In genomic region chr2:216242365-216242764, GRCh38 we compare ENCODE assay signal across 19 cellular contexts.
DNase-seq lines count a peak whose midpoint lies in the region.
"Had no signal": no experiment of that assay in that cellular context is flagged by ENCODE, and none has a peak within 500 bp of the region (broad histone marks: within the 10 kb centered on the region; RNA-seq: fewer than 3 reads in every experiment).

No MANE protein-coding gene starts in this region.

- H3K9ac ChIP-seq in HUES48 (ENCODE audit: low read depth, low read length) = no peak overlapping the region

- H3K27ac ChIP-seq in HUES48 (ENCODE audit: low read depth, low read length) = peak overlapping the region; percentile 57
- H3K27ac ChIP-seq: C4-2B, coronary artery, right lobe of liver, SJCRH30 had no signal

- DNase-seq in D341Med (ENCODE audit: low spot score) = peak; percentile 53
- peak; percentile 86 for DNase-seq in NCI-H69 (lab: John Stamatoyannopoulos, UW)
- peak; percentile 34 for DNase-seq in left kidney (ENCODE audit: low read depth, low spot score)
- no peak for DNase-seq in HuH-7 (ENCODE audit: low spot score)
- DNase-seq in SW480 (ENCODE audit: low spot score) = no peak
- DNase-seq in stimulated activated CD8-positive, alpha-beta memory T cell treated with anti-CD3 and anti-CD28 coated beads, Interleukin-4, amount 100 ng/mL, for 48 hours = no peak
- DNase-seq in AG08395 (ENCODE audit: low spot score) = no peak
- DNase-seq: activated CD8-positive, alpha-beta T cell treated with anti-CD3 and anti-CD28 coated beads for 36 hours; activated effector memory CD4-positive, alpha-beta T cell treated with Interleukin-2 at 50 U/mL for 16 hours; IMR-90; naive thymus-derived CD8-positive, alpha-beta T cell; SJCRH30; stimulated activated CD4-positive, alpha-beta T cell treated with anti-CD3 and anti-CD28 coated beads, Interleukin-4, amount 100 ng/mL, for 1 hour; trophoblast cell had no signal

- no peaks in the 10 kb centered on the region for H3K36me3 ChIP-seq in HUES48 (ENCODE audit: control insufficient read depth, insufficient read depth, low read length)
- H3K36me3 ChIP-seq: right lobe of liver, SJCRH30 had no signal

- H3K4me1 ChIP-seq in HUES48 (ENCODE audit: control insufficient read depth, insufficient read depth, low read length) = peaks cover 12% of the 10 kb centered on the region
- H3K4me1 ChIP-seq: right lobe of liver, SJCRH30 had no signal

- no peaks in the 10 kb centered on the region for H3K9me3 ChIP-seq in HUES48 (ENCODE audit: control insufficient read depth, insufficient read depth, low read length)
- H3K9me3 ChIP-seq: right lobe of liver had no signal

- H3K4me3 ChIP-seq in HUES48 (ENCODE audit: low read depth, low read length) = no peak overlapping the region
- H3K4me3 ChIP-seq: coronary artery, lung, right lobe of liver, SJCRH30 had no signal

- H3K27me3 ChIP-seq in HUES48 (ENCODE audit: control insufficient read depth, insufficient read depth, low read length) = no peaks in the 10 kb centered on the region
- H3K27me3 ChIP-seq: right lobe of liver, SJCRH30 had no signal

Comparison
In these comparisons a context has a peak if more than half of its experiments do, and no peak if none do; other contexts are left out.
1. DNase-seq: peak in D341Med (single experiment), NCI-H69 (single experiment) and left kidney (single experiment); none in HuH-7 (single experiment), SW480 (single experiment), stimulated activated CD8-positive, alpha-beta memory T cell treated with anti-CD3 and anti-CD28 coated beads, Interleukin-4, amount 100 ng/mL, for 48 hours (single experiment) and AG08395 (single experiment).